ENCODE assay signal across 22 cellular contexts in genomic region chr11:2002042-2002776, GRCh38. TPM values are rescaled to one million over a fixed set of nuclear protein-coding genes. Genes with fewer than 3 reads are reported as not detected.
DNase-seq lines count a peak whose midpoint lies in the region; ATAC-seq, FAIRE-seq and TF ChIP-seq lines count a peak whose summit lies in the region.
"Had no signal": no experiment of that assay in that cellular context is flagged by ENCODE, and none has a peak within 500 bp of the region (broad histone marks: within the 10 kb centered on the region; RNA-seq: fewer than 3 reads in every experiment).

No MANE protein-coding gene starts in this region.

- H3K4me3 ChIP-seq in K562, result no peak overlapping the region
- H3K4me3 ChIP-seq: HAP-1, right atrium auricular region had no signal

- ATAC-seq in activated CD8-positive, alpha-beta memory T cell treated with anti-CD3 and anti-CD28 coated beads, Interleukin-2, amount 10 ng/mL, durations not matched to agents 7 days and 5 days, result peak; percentile 52
- ATAC-seq in K562, result peak; percentile 74
- ATAC-seq in natural killer cell, result peak; percentile 58 to 66 (median 59)

- H2AFZ ChIP-seq in K562 (ENCODE audit: low read depth, low read length), result no peak overlapping the region

- in situ Hi-C loops in K562 (cut with MboI), result loop anchor here (10.0 to 25.0 kb wide), 2 partner anchors 127 to 315 kb away; partner anchors contain the start of gene KRTAP5-6

- no peaks in the 10 kb centered on the region for H3K36me3 Mint-ChIP-seq in activated CD8-positive, alpha-beta memory T cell treated with anti-CD3 and anti-CD28 coated beads, Interleukin-2, amount 10 ng/mL, durations not matched to agents 7 days and 5 days
- H3K36me3 Mint-ChIP-seq in natural killer cell (no peaks in the 10 kb centered on the region), endothelial cell (ENCODE audit: low read depth, unreplicated experiment) (no peaks in the 10 kb centered on the region)
- H3K36me3 Mint-ChIP-seq: activated naive CD8-positive, alpha-beta T cell; type B pancreatic cell had no signal

- BruUV-seq in K562 (replicated peaks; lab: Mats Ljungman, UMichigan), result no TSS peak

- H3K9me3 ChIP-seq in K562 (replicated peaks; ENCODE audit: control insufficient read depth, insufficient read depth, low read depth, low read length), result no peaks in the 10 kb centered on the region
- H3K9me3 ChIP-seq: HAP-1, right atrium auricular region had no signal

- TF ChIP-seq RAD21 in K562 (CRISPR knock-in tag; conservative IDR thresholded peaks at IDR 0.05 in 1 of 2, IDR thresholded peaks at IDR 0.05 in 1 of 2), result no peak

- no peaks in the 10 kb centered on the region for H3K4me1 Mint-ChIP-seq in activated CD8-positive, alpha-beta memory T cell treated with anti-CD3 and anti-CD28 coated beads, Interleukin-2, amount 10 ng/mL, durations not matched to agents 7 days and 5 days
- H3K4me1 Mint-ChIP-seq in natural killer cell (no peaks in the 10 kb centered on the region), endothelial cell (ENCODE audit: unreplicated experiment) (no peaks in the 10 kb centered on the region)
- H3K4me1 Mint-ChIP-seq: endodermal cell had no signal

- no peak overlapping the region for H3K27ac Mint-ChIP-seq in activated CD8-positive, alpha-beta memory T cell treated with anti-CD3 and anti-CD28 coated beads, Interleukin-2, amount 10 ng/mL, durations not matched to agents 7 days and 5 days
- H3K27ac Mint-ChIP-seq in natural killer cell (no peak overlapping the region), endothelial cell (ENCODE audit: unreplicated experiment) (no peak overlapping the region)
- H3K27ac Mint-ChIP-seq: activated naive CD8-positive, alpha-beta T cell; activated T-helper 1 cell treated with anti-CD3 and anti-CD28 coated beads, Interleukin-12 subunit alpha, Interleukin-12 subunit beta, Interleukin-2, Interleukin-4 antibody, amounts not matched to agents 30 ng/mL and 10 ng/mL and 1 ng/mL, durations not matched to agents 14 hours and 24 hours and 36 hours; endodermal cell; type B pancreatic cell had no signal

- no peaks in the 10 kb centered on the region for H3K36me3 ChIP-seq in K562 (ENCODE audit: control insufficient read depth, insufficient read depth, low read length)
- H3K36me3 ChIP-seq: HAP-1, right atrium auricular region had no signal

- CTCF ChIA-PET in activated CD8-positive, alpha-beta memory T cell treated with anti-CD3 and anti-CD28 coated beads, Interleukin-2, amount 10 ng/mL, durations not matched to agents 7 days and 5 days (lab: Charles Lee), result interaction anchor here (0.6 to 5.1 kb wide), 23 partner anchors 11 to 349 kb away, joined by 3 to 125 read pairs (median 7); partner anchors contain the start of genes KRTAP5-6, LSP1, SYT8 and TNNI2
- CTCF ChIA-PET in K562 (lab: Yijun Ruan, JAX; ENCODE audit: low intra/inter-chr PET ratio), result interaction anchor here (0.6 to 7.2 kb wide), 13 partner anchors 34 to 349 kb away, joined by 3 to 93 read pairs (median 14); partner anchors contain the start of genes LSP1, MRPL23 and TNNI2

- no peaks in the 10 kb centered on the region for H4K20me1 ChIP-seq in K562 (replicated peaks; ENCODE audit: control insufficient read depth, insufficient read depth, low read length)

- no peak for TF ChIP-seq POLR2A in K562 (conservative IDR thresholded peaks at IDR 0.05)

- H3K27ac ChIP-seq in K562 (ENCODE audit: extremely low read depth, low read depth, low read length), result no peak overlapping the region
- H3K27ac ChIP-seq: right atrium auricular region had no signal

- WGBS in K562 (ENCODE audit: insufficient coverage, low coverage, missing lambda C conversion rate), result no CpG with 5 or more reads among the region's 42 CpGs

- POLR2A ChIA-PET in K562 (lab: Yijun Ruan, JAX), result no interaction called here

- H3K4me1 ChIP-seq in K562 (replicated peaks in 1 of 2; ENCODE audit: control insufficient read depth in 2 of 2, insufficient read depth in 2 of 2, low read length in 2 of 2), result no peaks in the 10 kb centered on the region
- H3K4me1 ChIP-seq: HAP-1, right atrium auricular region had no signal

- TF ChIP-seq CTCF in K562 (IDR thresholded peaks at IDR 0.05 in 2 of 3, conservative IDR thresholded peaks at IDR 0.05 in 1 of 3; ENCODE audit: insufficient read depth in 2 of 3, low read depth in 1 of 3, low read length in 3 of 3) (no peak), natural killer cell (IDR thresholded peaks at IDR 0.05) (no peak), endothelial cell (IDR thresholded peaks at IDR 0.05; ENCODE audit: unreplicated experiment) (no peak)

- no peaks in the 10 kb centered on the region for H3K27me3 Mint-ChIP-seq in activated CD8-positive, alpha-beta memory T cell treated with anti-CD3 and anti-CD28 coated beads, Interleukin-2, amount 10 ng/mL, durations not matched to agents 7 days and 5 days
- H3K27me3 Mint-ChIP-seq in natural killer cell (ENCODE audit: low read depth in 2 of 2), result no peaks in the 10 kb centered on the region
- H3K27me3 Mint-ChIP-seq in endothelial cell (ENCODE audit: unreplicated experiment), result no peaks in the 10 kb centered on the region
- H3K27me3 Mint-ChIP-seq: activated naive CD8-positive, alpha-beta T cell; type B pancreatic cell had no signal

- no peaks in the 10 kb centered on the region for H3K9me3 Mint-ChIP-seq in activated CD8-positive, alpha-beta memory T cell treated with anti-CD3 and anti-CD28 coated beads, Interleukin-2, amount 10 ng/mL, durations not matched to agents 7 days and 5 days (ENCODE audit: low read depth)
- H3K9me3 Mint-ChIP-seq in natural killer cell (no peaks in the 10 kb centered on the region), endothelial cell (ENCODE audit: unreplicated experiment) (no peaks in the 10 kb centered on the region)
- H3K9me3 Mint-ChIP-seq: activated T-helper 1 cell treated with anti-CD3 and anti-CD28 coated beads, Interleukin-12 subunit alpha, Interleukin-12 subunit beta, Interleukin-2, Interleukin-4 antibody, amounts not matched to agents 30 ng/mL and 10 ng/mL and 1 ng/mL, durations not matched to agents 14 hours and 24 hours and 36 hours; endodermal cell; type B pancreatic cell had no signal

- H3K4me2 ChIP-seq in K562 (ENCODE audit: insufficient read depth, low read length), result no peak overlapping the region

- no peak for TF ChIP-seq EP300 in K562 (IDR thresholded peaks at IDR 0.05; ENCODE audit: low read length)

- intact Hi-C loops in K562 (cut with micrococcal nuclease) (no loop called here), natural killer cell (cut with micrococcal nuclease) (no loop called here)

- H3K79me2 ChIP-seq in K562 (ENCODE audit: control insufficient read depth, insufficient read depth, low read length), result no peaks in the 10 kb centered on the region

- H3K9ac ChIP-seq in K562 (ENCODE audit: insufficient read depth in 1 of 2, low read depth in 2 of 2, low read length in 2 of 2), result no peak overlapping the region

- H3K4me3 Mint-ChIP-seq in activated CD8-positive, alpha-beta memory T cell treated with anti-CD3 and anti-CD28 coated beads, Interleukin-2, amount 10 ng/mL, durations not matched to agents 7 days and 5 days, result no peak overlapping the region
- H3K4me3 Mint-ChIP-seq in natural killer cell (no peak overlapping the region), endothelial cell (ENCODE audit: unreplicated experiment) (no peak overlapping the region)
- H3K4me3 Mint-ChIP-seq: activated naive CD8-positive, alpha-beta T cell; activated T-helper 1 cell treated with anti-CD3 and anti-CD28 coated beads, Interleukin-12 subunit alpha, Interleukin-12 subunit beta, Interleukin-2, Interleukin-4 antibody, amounts not matched to agents 30 ng/mL and 10 ng/mL and 1 ng/mL, durations not matched to agents 14 hours and 24 hours and 36 hours; endodermal cell; type B pancreatic cell had no signal

- H3K27me3 ChIP-seq in K562 (ENCODE audit: control insufficient read depth in 2 of 2, insufficient read depth in 2 of 2, low read length in 2 of 2), result no peaks in the 10 kb centered on the region
- H3K27me3 ChIP-seq: right atrium auricular region had no signal

- H3K9me1 ChIP-seq in K562 (ENCODE audit: control insufficient read depth, insufficient read depth, low read length), result no peaks in the 10 kb centered on the region

- FAIRE-seq in GM18507 (lab: Jason Lieb, UNC) (peak; percentile 50), K562 (lab: Jason Lieb, UNC) (peak; percentile 82)
- FAIRE-seq: A204.1, keratinocyte had no signal

- no peak for DNase-seq in activated CD8-positive, alpha-beta memory T cell treated with anti-CD3 and anti-CD28 coated beads, Interleukin-2, amount 10 ng/mL, durations not matched to agents 7 days and 5 days
- no peak for DNase-seq in activated CD8-positive, alpha-beta memory T cell treated with anti-CD3 and anti-CD28 coated beads, Interleukin-2, amount 50 U/mL, for 4 hours
- no peak for DNase-seq in GM18507 (ENCODE audit: extremely low spot score, insufficient read length, low read depth)
- no peak for DNase-seq in K562 (ENCODE audit: extremely low read depth in 1 of 4, low spot score in 3 of 4)
- DNase-seq in natural killer cell, result no peak
- no peak for DNase-seq in mesenteric fat pad (ENCODE audit: low spot score)
- no peak for DNase-seq in NCI-H2227 (lab: John Stamatoyannopoulos, UW; ENCODE audit: unreplicated experiment)
- no peak for DNase-seq in endothelial cell (ENCODE audit: low spot score)
- DNase-seq: endodermal cell, KG1, mammary epithelial cell, NCI-H146, NCI-H524 treated with DMSO at 0.1 percent for 48 hours, RPMI8226, T-helper 9 cell had no signal

RNA-seq across cellular contexts. Expression of gene H19, which starts 4.6 kb away (rescaled TPM):
- not detected for total RNA-seq in activated CD8-positive, alpha-beta memory T cell treated with anti-CD3 and anti-CD28 coated beads, Interleukin-2, amount 10 ng/mL, durations not matched to agents 7 days and 5 days
- total RNA-seq in K562 (2011; cell fraction: chromatin; rRNA removed; ENCODE audit: low replicate concordance), result 18.4 and 75.9 TPM in 2 replicates
- total RNA-seq in K562 (2011; cell fraction: nucleolus; rRNA removed), result 34.1 and 71.4 TPM in 2 replicates
- total RNA-seq in K562 (2011; cell fraction: nucleoplasm; rRNA removed), result 40.2 and 132 TPM in 2 replicates
- total RNA-seq in K562 (2014; rRNA removed) (18.7 and 20.7 TPM in 2 replicates), K562 (2014; rRNA removed; fragmentation: Illumina TruSeq; extraction: Trizol) (4.0 and 5.8 TPM in 2 replicates), K562 (2015; rRNA removed; fragmentation: Illumina TruSeq; extraction: Trizol) (20.5 and 24.6 TPM in 2 replicates), K562 (2021) (10.0 and 15.6 TPM in 2 replicates), natural killer cell (not detected), mesenteric fat pad (292 TPM), endothelial cell (ENCODE audit: unreplicated experiment) (not detected)
- polyA plus RNA-seq in K562 (2011; rRNA removed) (220 and 682 TPM in 2 replicates), K562 (2014; fragmentation: Illumina TruSeq; extraction: Trizol) (15.7 and 19.7 TPM in 2 replicates), K562 (2014; fragmentation: Nextera tagmentation; extraction: Ambion mirVana) (under 1 TPM; 0.13 to 0.63 TPM), K562 (2014; rRNA removed) (13.0 and 18.2 TPM in 2 replicates)
- 487 and 1,836 TPM in 2 replicates for polyA plus RNA-seq in K562 (2011; cell fraction: cytosol; rRNA removed)
- 124 and 550 TPM in 2 replicates for polyA plus RNA-seq in K562 (2011; cell fraction: nucleus; rRNA removed)
- polyA plus RNA-seq in K562 (2012), result 7.2 and 15.5 TPM in 2 replicates
- polyA minus RNA-seq in K562 (2011; rRNA and poly(A)+ RNA removed), result 162 and 353 TPM in 2 replicates
- 373 and 514 TPM in 2 replicates for polyA minus RNA-seq in K562 (2011; cell fraction: cytosol; rRNA and poly(A)+ RNA removed)
- polyA minus RNA-seq in K562 (2011; cell fraction: nucleus; rRNA and poly(A)+ RNA removed), result 32.9 and 61.7 TPM in 2 replicates
- total RNA-seq: activated T-helper 1 cell treated with anti-CD3 and anti-CD28 coated beads, Interleukin-12 subunit alpha, Interleukin-12 subunit beta, Interleukin-2, Interleukin-4 antibody, amounts not matched to agents 30 ng/mL and 10 ng/mL and 1 ng/mL, durations not matched to agents 14 hours and 24 hours and 36 hours had no signal

RNA-seq across cellular contexts. Expression of gene MRPL23, which starts 55.1 kb away (rescaled TPM):
- 100 to 1,000 TPM; 109 to 114 TPM for total RNA-seq in activated CD8-positive, alpha-beta memory T cell treated with anti-CD3 and anti-CD28 coated beads, Interleukin-2, amount 10 ng/mL, durations not matched to agents 7 days and 5 days
- 26.8 and 80.9 TPM in 2 replicates for total RNA-seq in K562 (2011; cell fraction: chromatin; rRNA removed; ENCODE audit: low replicate concordance)
- 67.7 and 84.7 TPM in 2 replicates for total RNA-seq in K562 (2011; cell fraction: nucleolus; rRNA removed)
- total RNA-seq in K562 (2011; cell fraction: nucleoplasm; rRNA removed), result 43.5 and 46.6 TPM in 2 replicates
- total RNA-seq in K562 (2014; rRNA removed) (109 and 128 TPM in 2 replicates), K562 (2014; rRNA removed; fragmentation: Illumina TruSeq; extraction: Trizol) (17.5 and 22.7 TPM in 2 replicates), K562 (2015; rRNA removed; fragmentation: Illumina TruSeq; extraction: Trizol) (46.2 and 53.3 TPM in 2 replicates), K562 (2021) (63.7 and 72.7 TPM in 2 replicates), natural killer cell (10 to 100 TPM; 31.2 to 35.4 (median 32.8) TPM), mesenteric fat pad (26.0 TPM), endothelial cell (ENCODE audit: unreplicated experiment) (29.2 TPM)
- polyA plus RNA-seq in K562 (2011; rRNA removed) (35.5 and 50.9 TPM in 2 replicates), K562 (2014; fragmentation: Illumina TruSeq; extraction: Trizol) (37.4 and 42.9 TPM in 2 replicates), K562 (2014; fragmentation: Nextera tagmentation; extraction: Ambion mirVana) (1 to 10 TPM in 1 of 2 experiments, under 1 TPM in 1; 0.44 to 1.1 TPM), K562 (2014; rRNA removed) (79.9 and 85.9 TPM in 2 replicates)
- polyA plus RNA-seq in K562 (2011; cell fraction: cytosol; rRNA removed), result 131 and 155 TPM in 2 replicates
- 75.9 and 80.7 TPM in 2 replicates for polyA plus RNA-seq in K562 (2011; cell fraction: nucleus; rRNA removed)
- 44.3 and 53.3 TPM in 2 replicates for polyA plus RNA-seq in K562 (2012)
- 19.0 and 20.5 TPM in 2 replicates for polyA minus RNA-seq in K562 (2011; rRNA and poly(A)+ RNA removed)
- polyA minus RNA-seq in K562 (2011; cell fraction: cytosol; rRNA and poly(A)+ RNA removed), result 40.8 and 45.4 TPM in 2 replicates
- polyA minus RNA-seq in K562 (2011; cell fraction: nucleus; rRNA and poly(A)+ RNA removed), result 53.0 and 70.8 TPM in 2 replicates
